Comparison of ENCODE assay signal across 35 cellular contexts in the genomic region with DNA sequence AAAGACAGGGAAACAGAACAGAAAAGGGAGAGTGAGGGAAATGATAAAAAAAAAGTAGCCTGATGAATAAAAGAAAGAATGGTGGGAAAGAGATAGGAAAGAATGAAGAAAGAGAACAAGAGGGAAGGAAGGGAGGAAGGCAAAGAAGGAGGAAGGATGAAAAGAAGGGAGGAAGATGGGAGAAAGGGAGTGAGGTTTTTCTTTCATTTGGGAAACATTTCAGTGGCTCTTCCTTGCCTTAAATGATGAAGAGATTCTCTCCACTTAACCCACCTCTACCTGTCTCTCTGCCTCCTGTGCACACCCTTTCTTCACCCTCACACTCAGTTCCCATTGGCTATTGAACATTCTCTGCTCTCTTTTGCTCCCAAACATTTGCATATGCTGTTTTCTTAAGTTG.
"Had no signal": no experiment of that assay in that cellular context is flagged by ENCODE, and none has a peak within 500 bp of the region (broad histone marks: within the 10 kb centered on the region; RNA-seq: fewer than 3 reads in every experiment).

No MANE protein-coding gene starts in this region.

- DNase-seq: activated B cell treated with CpG ODN at 0.5 μM for 24 hours; activated CD4-positive, alpha-beta T cell treated with anti-CD3 and anti-CD28 coated beads for 48 hours; activated CD4-positive, alpha-beta T cell treated with anti-CD3 and anti-CD28 coated beads, Interleukin-2, amount 50 U/mL, for 1 hour; activated CD4-positive, alpha-beta T cell treated with anti-CD3 and anti-CD28 coated beads, Interleukin-2, amount 50 U/mL, for 48 hours; activated CD8-positive, alpha-beta memory T cell treated with anti-CD3 and anti-CD28 coated beads for 24 hours; activated CD8-positive, alpha-beta T cell treated with anti-CD3 and anti-CD28 coated beads for 36 hours; activated effector memory CD4-positive, alpha-beta T cell treated with Interleukin-2 at 50 U/mL for 16 hours; activated gamma-delta T cell treated with Interleukin-2 at 50 U/mL for 16 hours; activated naive CD4-positive, alpha-beta T cell treated with anti-CD3 and anti-CD28 coated beads, Interleukin-2, amount 50 U/mL, for 16 hours; activated naive CD4-positive, alpha-beta T cell treated with Interleukin-2 at 50 U/mL for 16 hours; activated naive CD8-positive, alpha-beta T cell treated with anti-CD3 and anti-CD28 coated beads, Interleukin-2, amount 50 U/mL, for 24 hours; activated T-cell treated with anti-CD3 and anti-CD28 coated beads, Interleukin-2, amount 50 U/mL, for 4 hours; adrenal gland; amygdala; aorta; dorsolateral prefrontal cortex; effector memory CD4-positive, alpha-beta T cell; endodermal cell; foreskin fibroblast; head of caudate nucleus; T-helper 1 cell; T-helper 17 cell; T1000; WERI-Rb-1 had no signal

- H3K36me3 Mint-ChIP-seq: activated naive CD8-positive, alpha-beta T cell; brain had no signal

- H3K4me3 ChIP-seq: adrenal gland, coronary artery, dorsolateral prefrontal cortex had no signal

- H3K4me3 Mint-ChIP-seq: activated B cell treated with CpG ODN at 0.5 μM for 24 hours; activated CD8-positive, alpha-beta T cell treated with anti-CD3 and anti-CD28 coated beads for 36 hours; activated naive CD8-positive, alpha-beta T cell; activated naive CD8-positive, alpha-beta T cell treated with anti-CD3 and anti-CD28 coated beads, Interleukin-2, amount 50 U/mL, for 24 hours; activated T-cell treated with anti-CD3 and anti-CD28 coated beads, Interleukin-2, amount 50 U/mL, for 4 hours; activated T-helper 17 cell treated with anti-CD3 and anti-CD28 coated beads, Interleukin-2, amount 50 U/mL, for 72 hours; brain; central memory CD8-positive, alpha-beta T cell; dendritic cell treated with granulocyte-macrophage colony-stimulating factor and Interleukin-4, amounts not matched to agents 40 ng/mL and 50 ng/mL, for 4 days; endodermal cell; T-helper 17 cell; T-helper 2 cell treated with Interferon-gamma antibody and Interleukin-4, amounts not matched to agents 5 μg/mL and 100 μg/mL, for 36 hours had no signal

- FAIRE-seq: bronchial epithelial cell, frontal cortex had no signal

- H3K36me3 ChIP-seq: adrenal gland, WERI-Rb-1 had no signal

- H3K27me3 Mint-ChIP-seq: activated B cell treated with CpG ODN at 0.5 μM for 24 hours; activated CD8-positive, alpha-beta T cell treated with anti-CD3 and anti-CD28 coated beads for 36 hours; activated naive CD8-positive, alpha-beta T cell; activated naive CD8-positive, alpha-beta T cell treated with anti-CD3 and anti-CD28 coated beads, Interleukin-2, amount 50 U/mL, for 24 hours; activated T-helper 17 cell treated with anti-CD3 and anti-CD28 coated beads, Interleukin-2, amount 50 U/mL, for 72 hours; brain; central memory CD8-positive, alpha-beta T cell; dendritic cell treated with granulocyte-macrophage colony-stimulating factor and Interleukin-4, amounts not matched to agents 40 ng/mL and 50 ng/mL, for 4 days; T-helper 17 cell had no signal

- H3K27ac ChIP-seq: adrenal gland, coronary artery, dorsolateral prefrontal cortex, WERI-Rb-1 had no signal

- H3K9me3 Mint-ChIP-seq: endodermal cell had no signal

- H3K27ac Mint-ChIP-seq: activated B cell treated with CpG ODN at 0.5 μM for 24 hours; activated CD8-positive, alpha-beta T cell treated with anti-CD3 and anti-CD28 coated beads for 36 hours; activated naive CD8-positive, alpha-beta T cell; activated naive CD8-positive, alpha-beta T cell treated with anti-CD3 and anti-CD28 coated beads, Interleukin-2, amount 50 U/mL, for 24 hours; activated T-helper 17 cell treated with anti-CD3 and anti-CD28 coated beads, Interleukin-2, amount 50 U/mL, for 72 hours; brain; dendritic cell treated with granulocyte-macrophage colony-stimulating factor and Interleukin-4, amounts not matched to agents 40 ng/mL and 50 ng/mL, for 4 days; endodermal cell; T-helper 17 cell; T-helper 2 cell treated with Interferon-gamma antibody and Interleukin-4, amounts not matched to agents 5 μg/mL and 100 μg/mL, for 36 hours had no signal

- ATAC-seq: activated CD4-positive, CD25-positive, alpha-beta regulatory T cell treated with anti-CD3 and anti-CD28 coated beads, Interleukin-2, amount 50 U/mL, for 24 hours; activated CD8-positive, alpha-beta T cell treated with anti-CD3 and anti-CD28 coated beads for 36 hours; activated naive CD8-positive, alpha-beta T cell treated with anti-CD3 and anti-CD28 coated beads, Interleukin-2, amount 50 U/mL, for 24 hours; activated T-cell treated with anti-CD3 and anti-CD28 coated beads, Interleukin-2, amount 50 U/mL, for 4 hours; activated T-helper 17 cell treated with anti-CD3 and anti-CD28 coated beads, Interleukin-2, amount 50 U/mL, for 72 hours; esophagus mucosa; T-helper 17 cell had no signal

- H3K4me1 Mint-ChIP-seq: activated B cell treated with CpG ODN at 0.5 μM for 24 hours; activated naive CD8-positive, alpha-beta T cell treated with anti-CD3 and anti-CD28 coated beads, Interleukin-2, amount 50 U/mL, for 24 hours; activated T-helper 17 cell treated with anti-CD3 and anti-CD28 coated beads, Interleukin-2, amount 50 U/mL, for 72 hours; central memory CD8-positive, alpha-beta T cell; T-helper 17 cell had no signal

- H3K9me3 ChIP-seq: adrenal gland had no signal

- H3K27me3 ChIP-seq: adrenal gland had no signal
